In the genomic region with DNA sequence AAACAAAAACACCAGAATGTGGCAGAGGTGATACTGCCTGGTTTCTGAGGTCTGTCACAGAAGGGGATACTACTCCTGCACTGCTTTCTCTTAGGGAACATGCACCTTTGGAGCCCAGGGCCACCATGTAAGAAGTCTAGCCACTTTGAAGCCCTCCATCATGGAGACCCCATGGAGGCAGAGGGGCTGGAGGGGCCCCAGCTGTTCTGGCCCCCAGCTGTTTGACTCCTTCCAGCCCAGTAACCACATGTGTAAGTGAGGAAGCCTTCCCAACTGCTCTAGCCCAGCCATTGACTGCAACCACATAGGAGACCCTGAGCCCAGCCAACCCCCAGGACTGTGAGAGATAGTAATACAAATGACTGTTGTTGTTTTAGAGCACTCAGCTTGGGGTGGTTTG, we compare ENCODE assay signal across 34 cellular contexts. TPM values are rescaled to one million over a fixed set of nuclear protein-coding genes. Genes with fewer than 3 reads are reported as not detected.
"Had no signal": no experiment of that assay in that cellular context is flagged by ENCODE, and none has a peak within 500 bp of the region (broad histone marks: within the 10 kb centered on the region; RNA-seq: fewer than 3 reads in every experiment).

No MANE protein-coding gene starts in this region.

- H3K27me3 ChIP-seq: esophagus muscularis mucosa, gastroesophageal sphincter, heart left ventricle, hepatocyte, left lung, neural progenitor cell, ovary, right lobe of liver, suprapubic skin, thyroid gland had no signal

- H3K36me3 Mint-ChIP-seq: naive thymus-derived CD4-positive, alpha-beta T cell; neural progenitor cell had no signal

- H3K27me3 Mint-ChIP-seq: stimulated activated naive CD8-positive, alpha-beta T cell treated with anti-CD3 and anti-CD28 coated beads, Interleukin-15, amount 100 ng/mL, for 72 hours had no signal

- H3K9me3 ChIP-seq: esophagus muscularis mucosa, gastroesophageal sphincter, heart left ventricle, left lung, ovary, right lobe of liver, suprapubic skin, thyroid gland had no signal

- H2AFZ ChIP-seq: hepatocyte, neural progenitor cell had no signal

- ATAC-seq: foreskin keratinocyte; gastroesophageal sphincter; heart left ventricle; left lung; naive thymus-derived CD4-positive, alpha-beta T cell; right lobe of liver; stimulated activated naive CD8-positive, alpha-beta T cell treated with anti-CD3 and anti-CD28 coated beads, Interleukin-15, amount 100 ng/mL, for 72 hours had no signal

- DNase-seq: dermis blood vessel endothelial cell; effector memory CD4-positive, alpha-beta T cell; foreskin keratinocyte; heart left ventricle; kidney; left lung; mesenchymal stem cell; midbrain; naive thymus-derived CD4-positive, alpha-beta T cell; nucleus accumbens; ovary; retina; right lobe of liver; stimulated activated CD4-positive, alpha-beta T cell treated with anti-CD3 and anti-CD28 coated beads, Interleukin-12 subunit alpha, Interleukin-12 subunit beta, amount 100 ng/mL, for 4 hours; stimulated activated CD4-positive, alpha-beta T cell treated with anti-CD3 and anti-CD28 coated beads, Interleukin-1b, Interleukin-23, amount 100 ng/mL, for 48 hours; stimulated activated CD4-positive, alpha-beta T cell treated with anti-CD3 and anti-CD28 coated beads, Interleukin-4, amount 100 ng/mL, for 1 hour; stimulated activated CD8-positive, alpha-beta memory T cell treated with anti-CD3 and anti-CD28 coated beads, Interleukin-4, amount 100 ng/mL, for 48 hours; stimulated activated naive CD4-positive, alpha-beta T cell; stimulated activated naive CD8-positive, alpha-beta T cell treated with anti-CD3 and anti-CD28 coated beads, Interleukin-15, amount 100 ng/mL, for 72 hours; thyroid gland; trophoblast cell had no signal

- H3K36me3 ChIP-seq: esophagus muscularis mucosa, gastroesophageal sphincter, heart left ventricle, left lung, neural progenitor cell, ovary, right lobe of liver, suprapubic skin, thyroid gland had no signal

- H3K9ac ChIP-seq: neural progenitor cell had no signal

- H3K27ac ChIP-seq: esophagus muscularis mucosa, foreskin keratinocyte, gastroesophageal sphincter, heart left ventricle, hepatocyte, left lung, neural progenitor cell, ovary, right lobe of liver, suprapubic skin, thyroid gland had no signal

- H3K9me3 Mint-ChIP-seq: naive thymus-derived CD4-positive, alpha-beta T cell; nephron; neural progenitor cell; stimulated activated naive CD8-positive, alpha-beta T cell treated with anti-CD3 and anti-CD28 coated beads, Interleukin-15, amount 100 ng/mL, for 72 hours had no signal

- H3K4me1 ChIP-seq: esophagus muscularis mucosa, gastroesophageal sphincter, heart left ventricle, left lung, neural progenitor cell, right lobe of liver, thyroid gland had no signal

- H3K27ac Mint-ChIP-seq: naive thymus-derived CD4-positive, alpha-beta T cell; nephron; neural progenitor cell; stimulated activated naive CD8-positive, alpha-beta T cell treated with anti-CD3 and anti-CD28 coated beads, Interleukin-15, amount 100 ng/mL, for 72 hours had no signal

- H3K4me3 ChIP-seq: esophagus muscularis mucosa, gastroesophageal sphincter, heart left ventricle, hepatocyte, left lung, neural progenitor cell, ovary, right lobe of liver, smooth muscle cell, suprapubic skin, thyroid gland had no signal

- H3K4me1 Mint-ChIP-seq: naive thymus-derived CD4-positive, alpha-beta T cell; stimulated activated naive CD8-positive, alpha-beta T cell treated with anti-CD3 and anti-CD28 coated beads, Interleukin-15, amount 100 ng/mL, for 72 hours had no signal

- H3K4me2 ChIP-seq: hepatocyte, neural progenitor cell, smooth muscle cell had no signal

- H3K4me3 Mint-ChIP-seq: naive thymus-derived CD4-positive, alpha-beta T cell; nephron; neural progenitor cell; stimulated activated naive CD8-positive, alpha-beta T cell treated with anti-CD3 and anti-CD28 coated beads, Interleukin-15, amount 100 ng/mL, for 72 hours had no signal

RNA-seq across cellular contexts. Expression of gene IGDCC3, which starts 53.9 kb away (rescaled TPM):
- total RNA-seq: dermis blood vessel endothelial cell; endothelial cell of umbilical vein; epithelial cell of proximal tubule; fibroblast of lung; foreskin keratinocyte; lower leg skin; lung microvascular endothelial cell; naive thymus-derived CD4-positive, alpha-beta T cell; pulmonary artery endothelial cell; right lobe of liver; suprapubic skin had no signal
- polyA plus RNA-seq: foreskin keratinocyte; naive thymus-derived CD4-positive, alpha-beta T cell had no signal
